1 cellular context compared by ENCODE assay signal in genomic region chr3:48446425-48447193, GRCh38.
TF ChIP-seq lines count a peak whose summit lies in the region.

Gene ATRIP (plus strand): TSS chr3:48446737. CDS start chr3:48446846, 109 bp downstream.

TF ChIP-seq in HEK293, 187 proteins besides CTCF, POLR2A, EP300 and RAD21 (continued from another document):
- TF ChIP-seq PRDM10 (tag by site-specific recombination; IDR thresholded peaks at IDR 0.05), result 0 out of 2 replicates have a peak, but pooled peaks have one; percentile 7
- no peak for TF ChIP-seq SALL2 (tag by site-specific recombination; IDR thresholded peaks at IDR 0.05; ENCODE audit: borderline replicate concordance)
- no peak for TF ChIP-seq GFI1B (tag by site-specific recombination; IDR thresholded peaks at IDR 0.05)
- no peak for TF ChIP-seq ELK4 (IDR thresholded peaks at IDR 0.05; ENCODE audit: borderline replicate concordance, low read depth, low read length)
- TF ChIP-seq ZBTB21 (tag by site-specific recombination; IDR thresholded peaks at IDR 0.05), result no peak
- no peak for TF ChIP-seq ZNF132 (tag by site-specific recombination; IDR thresholded peaks at IDR 0.05; ENCODE audit: borderline replicate concordance)
- no peak; the same call in 1 of the 2 replicates for TF ChIP-seq ZFHX2 (tag by site-specific recombination; conservative IDR thresholded peaks at IDR 0.05)
- no peak for TF ChIP-seq ZNF133 (tag by site-specific recombination; IDR thresholded peaks at IDR 0.05)
- TF ChIP-seq ZNF585B (tag by site-specific recombination; IDR thresholded peaks at IDR 0.05), result no peak
- no peak for TF ChIP-seq ZNF626 (tag by site-specific recombination; IDR thresholded peaks at IDR 0.05)
- no peak for TF ChIP-seq ZNF830 (tag by site-specific recombination; IDR thresholded peaks at IDR 0.05; ENCODE audit: low read depth)
- no peak for TF ChIP-seq ZBTB6 (tag by site-specific recombination; IDR thresholded peaks at IDR 0.05)
- peak; percentile 75 for TF ChIP-seq ZXDB (tag by site-specific recombination; IDR thresholded peaks at IDR 0.05)
- no peak for TF ChIP-seq ZNF146 (tag by site-specific recombination; IDR thresholded peaks at IDR 0.05)
- no peak for TF ChIP-seq OSR2 (tag by site-specific recombination; IDR thresholded peaks at IDR 0.05)
- TF ChIP-seq, protein P1, sequence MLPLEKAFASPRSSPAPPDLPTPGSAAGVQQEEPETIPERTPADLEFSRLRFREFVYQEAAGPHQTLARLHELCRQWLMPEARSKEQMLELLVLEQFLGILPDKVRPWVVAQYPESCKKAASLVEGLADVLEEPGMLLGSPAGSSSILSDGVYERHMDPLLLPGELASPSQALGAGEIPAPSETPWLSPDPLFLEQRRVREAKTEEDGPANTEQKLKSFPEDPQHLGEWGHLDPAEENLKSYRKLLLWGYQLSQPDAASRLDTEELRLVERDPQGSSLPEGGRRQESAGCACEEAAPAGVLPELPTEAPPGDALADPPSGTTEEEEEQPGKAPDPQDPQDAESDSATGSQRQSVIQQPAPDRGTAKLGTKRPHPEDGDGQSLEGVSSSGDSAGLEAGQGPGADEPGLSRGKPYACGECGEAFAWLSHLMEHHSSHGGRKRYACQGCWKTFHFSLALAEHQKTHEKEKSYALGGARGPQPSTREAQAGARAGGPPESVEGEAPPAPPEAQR (tag by site-specific recombination; IDR thresholded peaks at IDR 0.05), result no peak
- TF ChIP-seq ZNF19 (tag by site-specific recombination; IDR thresholded peaks at IDR 0.05; ENCODE audit: low read depth), result no peak
- no peak for TF ChIP-seq MYNN (tag by site-specific recombination; IDR thresholded peaks at IDR 0.05; ENCODE audit: borderline replicate concordance)
- no peak for TF ChIP-seq ZNF621 (tag by site-specific recombination; IDR thresholded peaks at IDR 0.05)
- TF ChIP-seq GLI4 (tag by site-specific recombination; IDR thresholded peaks at IDR 0.05), result no peak
- TF ChIP-seq SP3 (tag by site-specific recombination; IDR thresholded peaks at IDR 0.05), result peak; percentile 81
- TF ChIP-seq ZSCAN23 (tag by site-specific recombination; IDR thresholded peaks at IDR 0.05), result no peak
- no peak for TF ChIP-seq ZNF529 (tag by site-specific recombination; IDR thresholded peaks at IDR 0.05; ENCODE audit: insufficient replicate concordance)
- TF ChIP-seq ZNF155 (tag by site-specific recombination; IDR thresholded peaks at IDR 0.05), result no peak
- no peak for TF ChIP-seq ZFP41 (tag by site-specific recombination; IDR thresholded peaks at IDR 0.05; ENCODE audit: borderline replicate concordance)
- no peak for TF ChIP-seq ZNF362 (tag by site-specific recombination; IDR thresholded peaks at IDR 0.05)
- TF ChIP-seq KLF9 (tag by site-specific recombination; IDR thresholded peaks at IDR 0.05; ENCODE audit: low read depth), result peak; percentile 81
- peak; percentile 53; the same call in 1 of the 2 replicates for TF ChIP-seq ZNF692 (tag by site-specific recombination; IDR thresholded peaks at IDR 0.05)
- TF ChIP-seq, protein P2, sequence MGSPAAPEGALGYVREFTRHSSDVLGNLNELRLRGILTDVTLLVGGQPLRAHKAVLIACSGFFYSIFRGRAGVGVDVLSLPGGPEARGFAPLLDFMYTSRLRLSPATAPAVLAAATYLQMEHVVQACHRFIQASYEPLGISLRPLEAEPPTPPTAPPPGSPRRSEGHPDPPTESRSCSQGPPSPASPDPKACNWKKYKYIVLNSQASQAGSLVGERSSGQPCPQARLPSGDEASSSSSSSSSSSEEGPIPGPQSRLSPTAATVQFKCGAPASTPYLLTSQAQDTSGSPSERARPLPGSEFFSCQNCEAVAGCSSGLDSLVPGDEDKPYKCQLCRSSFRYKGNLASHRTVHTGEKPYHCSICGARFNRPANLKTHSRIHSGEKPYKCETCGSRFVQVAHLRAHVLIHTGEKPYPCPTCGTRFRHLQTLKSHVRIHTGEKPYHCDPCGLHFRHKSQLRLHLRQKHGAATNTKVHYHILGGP (tag by site-specific recombination; IDR thresholded peaks at IDR 0.05), result no peak
- no peak for TF ChIP-seq ZNF114 (tag by site-specific recombination; IDR thresholded peaks at IDR 0.05)
- TF ChIP-seq ZNF24 (tag by site-specific recombination; IDR thresholded peaks at IDR 0.05), result no peak
- TF ChIP-seq SP7 (tag by site-specific recombination; IDR thresholded peaks at IDR 0.05), result peak; percentile 36; the same call in 1 of the 2 replicates
- TF ChIP-seq, protein P3, sequence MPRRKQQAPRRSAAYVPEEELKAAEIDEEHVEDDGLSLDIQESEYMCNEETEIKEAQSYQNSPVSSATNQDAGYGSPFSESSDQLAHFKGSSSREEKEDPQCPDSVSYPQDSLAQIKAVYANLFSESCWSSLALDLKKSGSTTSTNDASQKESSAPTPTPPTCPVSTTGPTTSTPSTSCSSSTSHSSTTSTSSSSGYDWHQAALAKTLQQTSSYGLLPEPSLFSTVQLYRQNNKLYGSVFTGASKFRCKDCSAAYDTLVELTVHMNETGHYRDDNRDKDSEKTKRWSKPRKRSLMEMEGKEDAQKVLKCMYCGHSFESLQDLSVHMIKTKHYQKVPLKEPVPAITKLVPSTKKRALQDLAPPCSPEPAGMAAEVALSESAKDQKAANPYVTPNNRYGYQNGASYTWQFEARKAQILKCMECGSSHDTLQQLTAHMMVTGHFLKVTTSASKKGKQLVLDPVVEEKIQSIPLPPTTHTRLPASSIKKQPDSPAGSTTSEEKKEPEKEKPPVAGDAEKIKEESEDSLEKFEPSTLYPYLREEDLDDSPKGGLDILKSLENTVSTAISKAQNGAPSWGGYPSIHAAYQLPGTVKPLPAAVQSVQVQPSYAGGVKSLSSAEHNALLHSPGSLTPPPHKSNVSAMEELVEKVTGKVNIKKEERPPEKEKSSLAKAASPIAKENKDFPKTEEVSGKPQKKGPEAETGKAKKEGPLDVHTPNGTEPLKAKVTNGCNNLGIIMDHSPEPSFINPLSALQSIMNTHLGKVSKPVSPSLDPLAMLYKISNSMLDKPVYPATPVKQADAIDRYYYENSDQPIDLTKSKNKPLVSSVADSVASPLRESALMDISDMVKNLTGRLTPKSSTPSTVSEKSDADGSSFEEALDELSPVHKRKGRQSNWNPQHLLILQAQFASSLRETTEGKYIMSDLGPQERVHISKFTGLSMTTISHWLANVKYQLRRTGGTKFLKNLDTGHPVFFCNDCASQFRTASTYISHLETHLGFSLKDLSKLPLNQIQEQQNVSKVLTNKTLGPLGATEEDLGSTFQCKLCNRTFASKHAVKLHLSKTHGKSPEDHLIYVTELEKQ (tag by site-specific recombination; IDR thresholded peaks at IDR 0.05; ENCODE audit: borderline replicate concordance), result no peak
- TF ChIP-seq GLIS2 (tag by site-specific recombination; IDR thresholded peaks at IDR 0.05), result no peak
- TF ChIP-seq ZNF404 (tag by site-specific recombination; IDR thresholded peaks at IDR 0.05), result no peak
- TF ChIP-seq ZNF837 (tag by site-specific recombination; IDR thresholded peaks at IDR 0.05), result no peak
- no peak for TF ChIP-seq ZNF341 (tag by site-specific recombination; IDR thresholded peaks at IDR 0.05; ENCODE audit: low read depth)
- TF ChIP-seq, protein P4, sequence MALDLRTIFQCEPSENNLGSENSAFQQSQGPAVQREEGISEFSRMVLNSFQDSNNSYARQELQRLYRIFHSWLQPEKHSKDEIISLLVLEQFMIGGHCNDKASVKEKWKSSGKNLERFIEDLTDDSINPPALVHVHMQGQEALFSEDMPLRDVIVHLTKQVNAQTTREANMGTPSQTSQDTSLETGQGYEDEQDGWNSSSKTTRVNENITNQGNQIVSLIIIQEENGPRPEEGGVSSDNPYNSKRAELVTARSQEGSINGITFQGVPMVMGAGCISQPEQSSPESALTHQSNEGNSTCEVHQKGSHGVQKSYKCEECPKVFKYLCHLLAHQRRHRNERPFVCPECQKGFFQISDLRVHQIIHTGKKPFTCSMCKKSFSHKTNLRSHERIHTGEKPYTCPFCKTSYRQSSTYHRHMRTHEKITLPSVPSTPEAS (tag by site-specific recombination; IDR thresholded peaks at IDR 0.05), result no peak
- 0 out of 2 replicates have a peak, but pooled peaks have one; percentile 23 for TF ChIP-seq ZNF843 (tag by site-specific recombination; IDR thresholded peaks at IDR 0.05)
- no peak for TF ChIP-seq ZNF302 (tag by site-specific recombination; IDR thresholded peaks at IDR 0.05; ENCODE audit: low read depth)
- TF ChIP-seq, protein P5, sequence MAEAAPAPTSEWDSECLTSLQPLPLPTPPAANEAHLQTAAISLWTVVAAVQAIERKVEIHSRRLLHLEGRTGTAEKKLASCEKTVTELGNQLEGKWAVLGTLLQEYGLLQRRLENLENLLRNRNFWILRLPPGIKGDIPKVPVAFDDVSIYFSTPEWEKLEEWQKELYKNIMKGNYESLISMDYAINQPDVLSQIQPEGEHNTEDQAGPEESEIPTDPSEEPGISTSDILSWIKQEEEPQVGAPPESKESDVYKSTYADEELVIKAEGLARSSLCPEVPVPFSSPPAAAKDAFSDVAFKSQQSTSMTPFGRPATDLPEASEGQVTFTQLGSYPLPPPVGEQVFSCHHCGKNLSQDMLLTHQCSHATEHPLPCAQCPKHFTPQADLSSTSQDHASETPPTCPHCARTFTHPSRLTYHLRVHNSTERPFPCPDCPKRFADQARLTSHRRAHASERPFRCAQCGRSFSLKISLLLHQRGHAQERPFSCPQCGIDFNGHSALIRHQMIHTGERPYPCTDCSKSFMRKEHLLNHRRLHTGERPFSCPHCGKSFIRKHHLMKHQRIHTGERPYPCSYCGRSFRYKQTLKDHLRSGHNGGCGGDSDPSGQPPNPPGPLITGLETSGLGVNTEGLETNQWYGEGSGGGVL (tag by site-specific recombination; IDR thresholded peaks at IDR 0.05), result 0 out of 2 replicates have a peak, but pooled peaks have one; percentile 20
TF ChIP-seq in HEK293: peak in this region for 32.
